In the genomic region with DNA sequence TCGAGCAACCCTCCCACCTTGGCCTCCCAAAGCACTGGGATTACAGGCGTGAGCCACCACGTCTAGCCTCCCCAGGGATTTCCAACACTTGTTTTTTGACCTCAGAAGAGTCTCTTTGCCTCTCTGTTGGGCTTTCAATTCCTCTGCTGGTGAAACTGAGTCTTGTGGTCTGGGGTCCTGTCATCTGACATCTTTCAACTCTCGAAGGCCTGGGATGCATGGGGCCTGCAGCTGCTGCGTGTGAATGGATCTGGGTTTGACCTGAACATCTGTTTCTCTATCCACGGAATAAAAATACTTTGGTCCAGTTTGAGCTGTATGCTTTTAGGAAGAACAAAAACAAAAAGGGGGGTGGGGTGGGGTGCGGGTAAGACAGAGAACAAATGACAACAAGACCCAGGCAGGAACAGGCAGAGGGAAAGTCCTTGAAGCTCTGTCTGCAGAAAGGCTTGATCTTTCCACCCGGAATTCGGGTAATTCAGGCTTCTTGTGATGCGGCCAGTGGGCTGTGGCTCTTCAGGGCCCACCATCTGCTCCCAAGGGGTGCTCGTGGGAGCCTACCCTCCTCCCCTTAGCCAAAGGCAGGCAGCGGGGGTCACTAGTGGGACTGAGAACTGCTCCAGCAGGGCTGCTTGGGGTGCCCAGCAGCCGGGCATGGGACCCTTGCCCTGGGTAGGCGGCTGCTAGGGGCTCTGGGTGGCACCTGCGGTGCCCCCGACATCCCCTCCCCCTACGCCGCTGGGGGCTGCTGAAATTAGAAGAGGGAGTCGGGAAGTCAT, we compare ENCODE assay signal across 8 cellular contexts.
DNase-seq lines count a peak whose midpoint lies in the region; ATAC-seq and TF ChIP-seq lines count a peak whose summit lies in the region.

No MANE protein-coding gene starts in this region.

- DNase-seq in MCF 10A (ENCODE audit: unreplicated experiment) = no peak
- DNase-seq in progenitor cell of endocrine pancreas (ENCODE audit: low spot score, unreplicated experiment) = no peak
- no peak for DNase-seq in HuH-7 (ENCODE audit: low spot score)
- no peak for DNase-seq in T-helper 9 cell
- DNase-seq in NCI-H345 treated with DMSO at 0.1 percent for 48 hours (lab: John Stamatoyannopoulos, UW; ENCODE audit: unreplicated experiment) = no peak

- intact Hi-C loops in MCF 10A (cut with micrococcal nuclease) = no loop called here

- H3K36me3 Mint-ChIP-seq in MCF 10A (ENCODE audit: insufficient read depth, unreplicated experiment) (no peaks in the 10 kb centered on the region), progenitor cell of endocrine pancreas (ENCODE audit: insufficient read depth) (no peaks in the 10 kb centered on the region)

- no peaks in the 10 kb centered on the region for H3K27me3 Mint-ChIP-seq in MCF 10A (ENCODE audit: insufficient read depth, unreplicated experiment)
- peaks cover 29% of the 10 kb centered on the region for H3K27me3 Mint-ChIP-seq in progenitor cell of endocrine pancreas

- H3K9me3 Mint-ChIP-seq in MCF 10A (ENCODE audit: unreplicated experiment) = no peaks in the 10 kb centered on the region
- no peaks in the 10 kb centered on the region for H3K9me3 Mint-ChIP-seq in progenitor cell of endocrine pancreas (ENCODE audit: low read depth)

- BruUV-seq in MCF 10A (replicated peaks; lab: Mats Ljungman, UMichigan) = no TSS peak

- H3K27ac Mint-ChIP-seq in MCF 10A (ENCODE audit: low read depth, unreplicated experiment) (peak overlapping the region; percentile 94), progenitor cell of endocrine pancreas (no peak overlapping the region)

- POLR2A ChIA-PET in MCF 10A (lab: Yijun Ruan, JAX) = no interaction called here

- H3K4me3 Mint-ChIP-seq in MCF 10A (ENCODE audit: unreplicated experiment) (no peak overlapping the region), progenitor cell of endocrine pancreas (ENCODE audit: low read depth) (peak overlapping the region; percentile 67)

- TF ChIP-seq CTCF in MCF 10A (IDR thresholded peaks at IDR 0.05; ENCODE audit: unreplicated experiment) = no peak
- TF ChIP-seq CTCF in progenitor cell of endocrine pancreas (IDR thresholded peaks at IDR 0.05; ENCODE audit: unreplicated experiment) = no peak

- H3K4me1 Mint-ChIP-seq in MCF 10A (ENCODE audit: insufficient read depth, unreplicated experiment) = peaks cover 16% of the 10 kb centered on the region
- H3K4me1 Mint-ChIP-seq in progenitor cell of endocrine pancreas (ENCODE audit: low read depth) = peaks cover 1% of the 10 kb centered on the region

- CTCF ChIA-PET in MCF 10A (lab: Yijun Ruan, JAX) = interaction anchor here (0.6 kb wide), 1 partner anchor 119 kb away, joined by 3 read pairs; no protein-coding TSS in a partner anchor

- ATAC-seq in GM19025 (IDR thresholded peaks at IDR 0.05; ENCODE audit: low read depth, unreplicated experiment) = peak; percentile 14
- peak; percentile 17 for ATAC-seq in HG02973 (IDR thresholded peaks at IDR 0.05; ENCODE audit: unreplicated experiment)
- no peak for ATAC-seq in HG03469 (IDR thresholded peaks at IDR 0.05; ENCODE audit: unreplicated experiment)
